9 cellular contexts compared by ENCODE assay signal in the genomic region with DNA sequence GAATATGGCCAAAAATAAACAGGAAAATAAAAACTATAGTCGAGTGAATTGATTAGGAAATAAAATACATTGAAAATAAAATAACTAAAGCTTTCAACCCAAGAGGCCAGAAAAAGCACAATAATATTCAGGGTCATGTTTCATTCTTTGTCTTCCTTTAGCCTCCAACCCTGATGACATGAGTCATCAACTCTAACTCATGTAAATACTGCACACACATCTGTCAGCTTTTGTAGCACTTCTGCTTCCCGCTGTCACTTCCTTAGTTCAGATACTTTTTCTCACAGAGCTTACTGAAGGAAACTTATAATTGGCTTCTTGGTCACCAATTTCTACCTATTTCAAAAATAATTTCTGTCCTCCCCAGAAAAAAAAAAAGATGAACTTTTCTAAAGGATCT.
DNase-seq lines count a peak whose midpoint lies in the region; ATAC-seq and TF ChIP-seq lines count a peak whose summit lies in the region.
"Had no signal": no experiment of that assay in that cellular context is flagged by ENCODE, and none has a peak within 500 bp of the region (broad histone marks: within the 10 kb centered on the region; RNA-seq: fewer than 3 reads in every experiment).

No MANE protein-coding gene starts in this region.

- H3K27me3 ChIP-seq in foreskin keratinocyte = no peaks in the 10 kb centered on the region

- no peak overlapping the region for H3K27ac ChIP-seq in foreskin keratinocyte
- H3K27ac ChIP-seq: epithelial cell of prostate had no signal

- H3K4me1 ChIP-seq in foreskin keratinocyte = no peaks in the 10 kb centered on the region

- TF ChIP-seq CTCF in foreskin keratinocyte (conservative IDR thresholded peaks at IDR 0.05) = no peak

- peak; percentile 98 for ATAC-seq in GM18858 (IDR thresholded peaks at IDR 0.05; ENCODE audit: unreplicated experiment)
- peak; percentile 89 for ATAC-seq in HG02870 (IDR thresholded peaks at IDR 0.05; ENCODE audit: unreplicated experiment)
- ATAC-seq in foreskin keratinocyte = peak; percentile 71

- DNase-seq in NCI-H2171 treated with DMSO at 0.1 percent for 48 hours (lab: John Stamatoyannopoulos, UW) (peak; percentile 93), foreskin keratinocyte (peak in 1 of 2 donors; percentile 30), HUDEP-2 (lab: John Stamatoyannopoulos, UW; ENCODE audit: unreplicated experiment in 76 of 76) (no peak)
- DNase-seq in activated CD4-positive, alpha-beta T cell treated with anti-CD3 and anti-CD28 coated beads for 48 hours = no peak
- no peak for DNase-seq in activated naive CD4-positive, alpha-beta T cell (lab: John Stamatoyannopoulos, UW)
- no peak for DNase-seq in stimulated activated naive CD4-positive, alpha-beta T cell (lab: John Stamatoyannopoulos, UW)
